ENCODE assay signal across 1 cellular context in the genomic region with DNA sequence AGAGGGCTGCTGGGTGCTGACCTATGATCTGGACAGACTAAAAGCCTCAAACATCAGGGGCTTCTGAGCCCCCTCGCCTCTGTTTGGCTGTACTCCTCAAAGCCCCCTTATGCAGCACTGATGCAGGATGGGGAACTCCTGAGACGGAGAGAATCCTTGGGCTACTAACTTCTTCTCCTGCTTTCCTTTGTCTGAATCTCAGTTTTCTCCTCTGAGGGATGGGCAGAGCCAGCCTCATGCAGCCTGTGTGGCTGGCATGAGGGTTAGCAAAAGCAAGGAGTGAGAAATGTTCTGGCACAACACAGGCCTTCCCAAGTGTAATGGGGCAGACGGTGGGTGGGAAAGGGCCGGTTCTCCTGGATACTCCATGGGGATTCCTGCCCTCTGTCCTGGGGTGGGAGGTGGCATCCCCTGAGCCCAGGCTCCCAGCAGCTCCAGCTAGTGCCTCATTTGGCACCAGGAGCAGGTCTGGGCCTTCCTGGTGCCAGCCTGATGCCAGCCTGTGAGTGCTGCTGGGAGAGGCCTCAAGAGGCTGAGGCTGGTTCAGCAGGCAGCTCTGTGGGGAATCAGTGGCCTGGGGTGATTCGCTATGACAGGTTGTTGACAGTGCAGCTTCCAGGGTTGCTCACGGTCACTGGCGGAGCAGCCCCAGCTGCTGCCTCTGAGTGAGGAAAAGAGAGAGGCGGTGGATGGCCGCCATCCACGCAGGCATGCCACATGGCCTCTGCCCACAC.
TF ChIP-seq lines count a peak whose summit lies in the region.

No MANE protein-coding gene starts in this region.

TF ChIP-seq in GM23338, 12 proteins besides CTCF, POLR2A, EP300 and RAD21 (continued from another document):
- no peak for TF ChIP-seq ZNF462 (CRISPR knock-in tag; IDR thresholded peaks at IDR 0.05)
- TF ChIP-seq POLR2AphosphoS5 (IDR thresholded peaks at IDR 0.05; ENCODE audit: low read depth): no peak
- no peak for TF ChIP-seq ZNF114 (CRISPR knock-in tag; IDR thresholded peaks at IDR 0.05)
- TF ChIP-seq, protein P1, sequence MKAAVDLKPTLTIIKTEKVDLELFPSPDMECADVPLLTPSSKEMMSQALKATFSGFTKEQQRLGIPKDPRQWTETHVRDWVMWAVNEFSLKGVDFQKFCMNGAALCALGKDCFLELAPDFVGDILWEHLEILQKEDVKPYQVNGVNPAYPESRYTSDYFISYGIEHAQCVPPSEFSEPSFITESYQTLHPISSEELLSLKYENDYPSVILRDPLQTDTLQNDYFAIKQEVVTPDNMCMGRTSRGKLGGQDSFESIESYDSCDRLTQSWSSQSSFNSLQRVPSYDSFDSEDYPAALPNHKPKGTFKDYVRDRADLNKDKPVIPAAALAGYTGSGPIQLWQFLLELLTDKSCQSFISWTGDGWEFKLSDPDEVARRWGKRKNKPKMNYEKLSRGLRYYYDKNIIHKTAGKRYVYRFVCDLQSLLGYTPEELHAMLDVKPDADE (IDR thresholded peaks at IDR 0.05): no peak
- no peak for TF ChIP-seq STAT1 (IDR thresholded peaks at IDR 0.05; ENCODE audit: unreplicated experiment)
- TF ChIP-seq EZH2 (IDR thresholded peaks at IDR 0.05; ENCODE audit: low read depth, unreplicated experiment): no peak
- TF ChIP-seq, protein P2, sequence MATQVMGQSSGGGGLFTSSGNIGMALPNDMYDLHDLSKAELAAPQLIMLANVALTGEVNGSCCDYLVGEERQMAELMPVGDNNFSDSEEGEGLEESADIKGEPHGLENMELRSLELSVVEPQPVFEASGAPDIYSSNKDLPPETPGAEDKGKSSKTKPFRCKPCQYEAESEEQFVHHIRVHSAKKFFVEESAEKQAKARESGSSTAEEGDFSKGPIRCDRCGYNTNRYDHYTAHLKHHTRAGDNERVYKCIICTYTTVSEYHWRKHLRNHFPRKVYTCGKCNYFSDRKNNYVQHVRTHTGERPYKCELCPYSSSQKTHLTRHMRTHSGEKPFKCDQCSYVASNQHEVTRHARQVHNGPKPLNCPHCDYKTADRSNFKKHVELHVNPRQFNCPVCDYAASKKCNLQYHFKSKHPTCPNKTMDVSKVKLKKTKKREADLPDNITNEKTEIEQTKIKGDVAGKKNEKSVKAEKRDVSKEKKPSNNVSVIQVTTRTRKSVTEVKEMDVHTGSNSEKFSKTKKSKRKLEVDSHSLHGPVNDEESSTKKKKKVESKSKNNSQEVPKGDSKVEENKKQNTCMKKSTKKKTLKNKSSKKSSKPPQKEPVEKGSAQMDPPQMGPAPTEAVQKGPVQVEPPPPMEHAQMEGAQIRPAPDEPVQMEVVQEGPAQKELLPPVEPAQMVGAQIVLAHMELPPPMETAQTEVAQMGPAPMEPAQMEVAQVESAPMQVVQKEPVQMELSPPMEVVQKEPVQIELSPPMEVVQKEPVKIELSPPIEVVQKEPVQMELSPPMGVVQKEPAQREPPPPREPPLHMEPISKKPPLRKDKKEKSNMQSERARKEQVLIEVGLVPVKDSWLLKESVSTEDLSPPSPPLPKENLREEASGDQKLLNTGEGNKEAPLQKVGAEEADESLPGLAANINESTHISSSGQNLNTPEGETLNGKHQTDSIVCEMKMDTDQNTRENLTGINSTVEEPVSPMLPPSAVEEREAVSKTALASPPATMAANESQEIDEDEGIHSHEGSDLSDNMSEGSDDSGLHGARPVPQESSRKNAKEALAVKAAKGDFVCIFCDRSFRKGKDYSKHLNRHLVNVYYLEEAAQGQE (IDR thresholded peaks at IDR 0.05; ENCODE audit: unreplicated experiment): no peak
- no peak for TF ChIP-seq ZNF331 (CRISPR knock-in tag; IDR thresholded peaks at IDR 0.05; ENCODE audit: low read depth)
- no peak for TF ChIP-seq NANOG (IDR thresholded peaks at IDR 0.05; ENCODE audit: borderline replicate concordance)
- no peak for TF ChIP-seq EZH2phosphoT487 (IDR thresholded peaks at IDR 0.05; ENCODE audit: unreplicated experiment)
TF ChIP-seq in GM23338: peak in this region for 0.
